Comparison of ENCODE assay signal across 23 cellular contexts in genomic region chr7:107955394-107955793, GRCh38.
"Had no signal": no experiment of that assay in that cellular context is flagged by ENCODE, and none has a peak within 500 bp of the region (broad histone marks: within the 10 kb centered on the region; RNA-seq: fewer than 3 reads in every experiment).

No MANE protein-coding gene starts in this region.

- H3K27me3 ChIP-seq: foreskin keratinocyte, testis, tibial artery, upper lobe of left lung had no signal

- H3K4me3 ChIP-seq: psoas muscle, skin epidermis, spleen, testis, tibial artery, upper lobe of left lung had no signal

- H3K4me1 ChIP-seq: psoas muscle had no signal

- H3K27ac ChIP-seq: foreskin keratinocyte, psoas muscle, skin epidermis, spleen, tibial artery, upper lobe of left lung had no signal

- DNase-seq: caudate nucleus; cerebellar nuclear complex; cortex of kidney; effector memory CD8-positive, alpha-beta T cell; foreskin keratinocyte; mesendoderm; naive thymus-derived CD8-positive, alpha-beta T cell; nephron progenitor cell; posterior cingulate gyrus; psoas muscle; right cardiac atrium; spleen; stimulated activated CD4-positive, alpha-beta T cell treated with anti-CD3 and anti-CD28 coated beads, Interleukin-4, amount 100 ng/mL, for 4 hours; stimulated activated naive CD8-positive, alpha-beta T cell treated with anti-CD3 and anti-CD28 coated beads, Interleukin-15, Interleukin-2, amounts not matched to agents 100 U/mL and 50 U/mL, for 24 hours; substantia nigra; testis; tibial artery; upper lobe of left lung had no signal

- H3K9me3 ChIP-seq: psoas muscle, spleen, testis, tibial artery, upper lobe of left lung had no signal

- ATAC-seq: effector memory CD8-positive, alpha-beta T cell; foreskin keratinocyte; naive thymus-derived CD8-positive, alpha-beta T cell; psoas muscle; right cardiac atrium; stimulated activated memory B cell treated with anti-CD40 and anti-IgM and Interleukin-4, amounts not matched to agents 10 μg/mL and 1 μg/mL and 100 μg/mL, for 72 hours; stimulated activated naive CD8-positive, alpha-beta T cell treated with anti-CD3 and anti-CD28 coated beads, Interleukin-15, Interleukin-2, amounts not matched to agents 100 U/mL and 50 U/mL, for 24 hours had no signal

- FAIRE-seq: endometrium, keratinocyte, urothelium cell line had no signal
